Comparison of ENCODE assay signal across 8 cellular contexts in genomic region chr5:31531543-31531887, GRCh38. TPM values are rescaled to one million over a fixed set of nuclear protein-coding genes. Genes with fewer than 3 reads are reported as not detected.
DNase-seq lines count a peak whose midpoint lies in the region; ATAC-seq, FAIRE-seq and TF ChIP-seq lines count a peak whose summit lies in the region.

No MANE protein-coding gene starts in this region.

- peak overlapping the region; percentile 94 for H3K4me3 ChIP-seq in CD4-positive, CD25-positive, alpha-beta regulatory T cell (ENCODE audit: low read depth, low read length)
- H3K4me3 ChIP-seq in bronchial epithelial cell (ENCODE audit: low read depth, low read length): peak overlapping the region; percentile 75

- H3K9me3 ChIP-seq in CD4-positive, CD25-positive, alpha-beta regulatory T cell (ENCODE audit: control insufficient read depth in 2 of 2, low read length in 2 of 2): no peaks in the 10 kb centered on the region

- peaks cover 39% of the 10 kb centered on the region for H3K36me3 Mint-ChIP-seq in CD4-positive, CD25-positive, alpha-beta regulatory T cell

- peaks cover 36% of the 10 kb centered on the region for H3K36me3 ChIP-seq in CD4-positive, CD25-positive, alpha-beta regulatory T cell (ENCODE audit: control insufficient read depth, insufficient read depth, low read length)
- peaks cover 18% of the 10 kb centered on the region for H3K36me3 ChIP-seq in bronchial epithelial cell (ENCODE audit: control insufficient read depth, insufficient read depth, low read length)

- peak overlapping the region; percentile 98 to 100 (median 99) for H3K4me3 Mint-ChIP-seq in CD4-positive, CD25-positive, alpha-beta regulatory T cell

- H3K27ac ChIP-seq in CD4-positive, CD25-positive, alpha-beta regulatory T cell (ENCODE audit: insufficient read depth, low read length, poor library complexity, severe bottlenecking): peak overlapping the region; percentile 77

- no peaks in the 10 kb centered on the region for H3K27me3 ChIP-seq in CD4-positive, CD25-positive, alpha-beta regulatory T cell (ENCODE audit: control insufficient read depth, insufficient read depth, low read length)
- no peaks in the 10 kb centered on the region for H3K27me3 ChIP-seq in bronchial epithelial cell (ENCODE audit: control insufficient read depth, insufficient read depth, low read length)

- ATAC-seq in CD4-positive, CD25-positive, alpha-beta regulatory T cell (ENCODE audit: low read depth in 2 of 2): peak; percentile 4 to 30
- ATAC-seq in GM19043 (IDR thresholded peaks at IDR 0.05; ENCODE audit: low read depth, unreplicated experiment) (peak; percentile 28), HG03135 (IDR thresholded peaks at IDR 0.05; ENCODE audit: unreplicated experiment) (peak; percentile 44), left colon (peak; percentile 58)

- no peaks in the 10 kb centered on the region for H3K9me3 Mint-ChIP-seq in CD4-positive, CD25-positive, alpha-beta regulatory T cell

- peak overlapping the region; percentile 86 to 98 (median 94) for H3K27ac Mint-ChIP-seq in CD4-positive, CD25-positive, alpha-beta regulatory T cell

- intact Hi-C loops in left colon (cut with DNase I, micrococcal nuclease): no loop called here

- H3K4me1 ChIP-seq in CD4-positive, CD25-positive, alpha-beta regulatory T cell (ENCODE audit: control insufficient read depth, insufficient read depth, low read length, poor library complexity, severe bottlenecking): peaks cover 27% of the 10 kb centered on the region

- no peak for FAIRE-seq in bronchial epithelial cell (lab: Jason Lieb, UNC)

- peaks cover 23 to 76% (median 58%) of the 10 kb centered on the region in 4 donors for H3K4me1 Mint-ChIP-seq in CD4-positive, CD25-positive, alpha-beta regulatory T cell

- no peaks in the 10 kb centered on the region for H3K27me3 Mint-ChIP-seq in CD4-positive, CD25-positive, alpha-beta regulatory T cell

- no peak for DNase-seq in CD4-positive, CD25-positive, alpha-beta regulatory T cell
- DNase-seq in RPMI8226 (peak; percentile 32), bronchial epithelial cell (ENCODE audit: low read depth) (peak; percentile 10), left colon (peak; percentile 28 to 51), HK-2 (ENCODE audit: unreplicated experiment) (no peak)
- peak; percentile 10 to 17 for DNase-seq in stimulated activated CD8-positive, alpha-beta memory T cell treated with anti-CD3 and anti-CD28 coated beads, Interleukin-2, amount 100 ng/mL, for 48 hours (ENCODE audit: low read depth in 2 of 2)

- no peak for TF ChIP-seq CTCF in bronchial epithelial cell (IDR thresholded peaks at IDR 0.05; ENCODE audit: insufficient read depth, low read length, severe bottlenecking)

RNA-seq across cellular contexts. Expression of gene DROSHA, which starts 0.4 kb away (rescaled TPM):
- 57.6 TPM for total RNA-seq in CD4-positive, CD25-positive, alpha-beta regulatory T cell
- polyA plus RNA-seq in CD4-positive, CD25-positive, alpha-beta regulatory T cell: 10 to 100 TPM; 14.2 to 23.6 (median 16.3) TPM
- 30.8 and 37.0 TPM in 2 replicates for total RNA-seq in bronchial epithelial cell
- total RNA-seq in left colon: 10 to 100 TPM; 46.5 to 50.9 TPM

RNA-seq across cellular contexts. Expression of gene C5orf22, which starts 0.6 kb away (rescaled TPM):
- total RNA-seq in CD4-positive, CD25-positive, alpha-beta regulatory T cell: 15.0 TPM
- polyA plus RNA-seq in CD4-positive, CD25-positive, alpha-beta regulatory T cell: 10 to 100 TPM; 25.3 to 29.9 (median 27.2) TPM
- total RNA-seq in bronchial epithelial cell (15.5 and 15.7 TPM in 2 replicates), left colon (10 to 100 TPM; 26.5 to 28.9 TPM)

Comparison
In these comparisons a context has a peak if more than half of its experiments do, and no peak if none do; other contexts are left out.
1. DNase-seq: peak in RPMI8226 (single experiment), bronchial epithelial cell (single experiment), left colon (2 of 2) and stimulated activated CD8-positive, alpha-beta memory T cell treated with anti-CD3 and anti-CD28 coated beads, Interleukin-2, amount 100 ng/mL, for 48 hours (2 of 2); none in CD4-positive, CD25-positive, alpha-beta regulatory T cell (0 of 3) and HK-2 (single experiment).
2. Peak in every context shown above with its lines, with median percentiles within 50 percentile points of each other: ATAC-seq.